Comparison of ENCODE assay signal across 19 cellular contexts in genomic region chr4:37830640-37831039, GRCh38.
"Had no signal": no experiment of that assay in that cellular context is flagged by ENCODE, and none has a peak within 500 bp of the region (broad histone marks: within the 10 kb centered on the region; RNA-seq: fewer than 3 reads in every experiment).

No MANE protein-coding gene starts in this region.

- DNase-seq: activated CD4-positive, alpha-beta T cell treated with anti-CD3 and anti-CD28 coated beads, Interleukin-2, amount 10 ng/mL, durations not matched to agents 7 days and 5 days; activated CD8-positive, alpha-beta memory T cell treated with anti-CD3 and anti-CD28 coated beads for 24 hours; activated gamma-delta T cell treated with Interleukin-2 at 50 U/mL for 16 hours; amniotic stem cell; cortex of kidney; effector CD4-positive, alpha-beta T cell; left colon; midbrain; psoas muscle; right lobe of liver; stimulated activated CD4-positive, alpha-beta T cell treated with anti-CD3 and anti-CD28 coated beads, Interleukin-4, amount 100 ng/mL, for 4 hours; stimulated activated CD8-positive, alpha-beta memory T cell treated with anti-CD3 and anti-CD28 coated beads, Interleukin-4, amount 100 ng/mL, for 48 hours; stimulated activated naive CD4-positive, alpha-beta T cell treated with Interleukin-2 at 50 U/mL for 16 hours; substantia nigra; uterus had no signal

- ATAC-seq: gastroesophageal sphincter, left colon, psoas muscle, right lobe of liver had no signal

- H3K4me3 ChIP-seq: gastroesophageal sphincter, lung, psoas muscle, right lobe of liver, smooth muscle cell, tibial nerve, uterus had no signal

- H3K27me3 ChIP-seq: gastroesophageal sphincter, right lobe of liver, tibial nerve, uterus had no signal

- H3K27ac ChIP-seq: gastroesophageal sphincter, psoas muscle, right lobe of liver, tibial nerve, uterus had no signal

- H3K36me3 ChIP-seq: uterus had no signal

- H3K9me3 ChIP-seq: gastroesophageal sphincter, psoas muscle, right lobe of liver, tibial nerve, uterus had no signal

- H3K4me2 ChIP-seq: smooth muscle cell had no signal
